In genomic region chr6:51024126-51024525, GRCh38 we compare ENCODE assay signal across 28 cellular contexts.
"Had no signal": no experiment of that assay in that cellular context is flagged by ENCODE, and none has a peak within 500 bp of the region (broad histone marks: within the 10 kb centered on the region; RNA-seq: fewer than 3 reads in every experiment).

No MANE protein-coding gene starts in this region.

- H3K36me3 ChIP-seq: adrenal gland, SJCRH30 had no signal

- H3K9me2 ChIP-seq: SK-N-SH had no signal

- DNase-seq: activated CD4-positive, alpha-beta T cell treated with anti-CD3 and anti-CD28 coated beads for 36 hours; activated CD4-positive, alpha-beta T cell treated with anti-CD3 and anti-CD28 coated beads, Interleukin-2, amount 10 ng/mL, durations not matched to agents 7 days and 5 days; activated CD4-positive, alpha-beta T cell treated with anti-CD3 and anti-CD28 coated beads, Interleukin-2, amount 50 U/mL, for 48 hours; activated CD8-positive, alpha-beta T cell treated with anti-CD3 and anti-CD28 coated beads, Interleukin-2, amount 10 ng/mL, durations not matched to agents 7 days and 5 days; activated gamma-delta T cell treated with Interleukin-2 at 50 U/mL for 16 hours; activated naive CD4-positive, alpha-beta T cell treated with anti-CD3 and anti-CD28 coated beads for 36 hours; activated T-cell treated with anti-CD3 and anti-CD28 coated beads, Interleukin-2, amount 50 U/mL, for 4 hours; adrenal gland; caudate nucleus; NCI-H1092 treated with DMSO at 0.1 percent for 48 hours; NCI-H1417; NCI-H146; NCI-H187; NCI-H2029 treated with DMSO at 0.1 percent for 48 hours; NCI-H2107; NCI-H2171; NCI-H510A; NCI-H526; NCI-H748 treated with DMSO at 0.1 percent for 48 hours; NK-92 treated with Interleukin-12 subunit alpha and Interleukin-12 subunit beta, amount 100 ng/mL, for 24 hours; SHP77; SJCRH30; SK-N-SH had no signal

- H3K27ac ChIP-seq: adrenal gland, SJCRH30 had no signal

- H3K4me1 ChIP-seq: adrenal gland, SJCRH30 had no signal

- H3K4me2 ChIP-seq: SK-N-SH had no signal

- H3K9ac ChIP-seq: SK-N-SH had no signal

- H3K4me3 ChIP-seq: adrenal gland, SJCRH30 had no signal

- H3K9me3 ChIP-seq: adrenal gland, SJCRH30, SK-N-SH had no signal

- ATAC-seq: activated CD4-positive, alpha-beta T cell treated with anti-CD3 and anti-CD28 coated beads for 36 hours; activated CD4-positive, CD25-positive, alpha-beta regulatory T cell treated with anti-CD3 and anti-CD28 coated beads, Interleukin-2, amount 50 U/mL, for 24 hours; activated CD8-positive, alpha-beta T cell treated with anti-CD3 and anti-CD28 coated beads, Interleukin-2, amount 10 ng/mL, durations not matched to agents 7 days and 5 days; activated naive CD4-positive, alpha-beta T cell treated with anti-CD3 and anti-CD28 coated beads, Interleukin-2, amount 50 U/mL, for 72 hours; activated T-cell treated with anti-CD3 and anti-CD28 coated beads, Interleukin-2, amount 50 U/mL, for 4 hours had no signal

- H3K27me3 ChIP-seq: adrenal gland, SJCRH30 had no signal

- FAIRE-seq: astrocyte, bronchial epithelial cell, TTC549 had no signal
